16 cellular contexts compared by ENCODE assay signal in genomic region chr7:723541-723940, GRCh38. TPM values are rescaled to one million over a fixed set of nuclear protein-coding genes. Genes with fewer than 3 reads are reported as not detected.
DNase-seq lines count a peak whose midpoint lies in the region; ATAC-seq and TF ChIP-seq lines count a peak whose summit lies in the region.
"Had no signal": no experiment of that assay in that cellular context is flagged by ENCODE, and none has a peak within 500 bp of the region (broad histone marks: within the 10 kb centered on the region; RNA-seq: fewer than 3 reads in every experiment).

No MANE protein-coding gene starts in this region.

- no peak overlapping the region for H3K18ac ChIP-seq in IMR-90 (ENCODE audit: low read depth, low read length)

- no peak overlapping the region for H3K9ac ChIP-seq in IMR-90 (ENCODE audit: low read depth, low read length)

- CTCF ChIA-PET in MCF 10A (lab: Yijun Ruan, JAX) (no interaction called here), IMR-90 (lab: Yijun Ruan, JAX) (no interaction called here)

- dilution Hi-C loops in IMR-90 (cut with HindIII; ENCODE audit: low sequenced_read_pairs, unreplicated experiment): no loop called here

- WGBS in IMR-90 (ENCODE audit: extremely low coverage in 2 of 2, insufficient read length in 1 of 2), 2 experiments: 98% methylated on average over 5 of the region's 9 CpGs; no CpG with 5 or more reads in 1 of the 2 experiments

- H3K27me3 Mint-ChIP-seq in MCF 10A (ENCODE audit: insufficient read depth, unreplicated experiment): no peaks in the 10 kb centered on the region

- H3K4ac ChIP-seq in IMR-90 (ENCODE audit: low read depth, low read length): no peak overlapping the region

- no peak overlapping the region for H4K5ac ChIP-seq in IMR-90 (ENCODE audit: low read depth, low read length)

- no TSS peak for BruUV-seq in MCF 10A (replicated peaks; lab: Mats Ljungman, UMichigan)
- BruUV-seq in IMR-90 (replicated peaks; lab: Mats Ljungman, UMichigan): no TSS peak

- H3K36me3 Mint-ChIP-seq in MCF 10A (ENCODE audit: insufficient read depth, unreplicated experiment): peaks cover 27% of the 10 kb centered on the region

- no peak for ATAC-seq in IMR-90 (ENCODE audit: low read depth)
- no peak for ATAC-seq in GM21423 (IDR thresholded peaks at IDR 0.05; ENCODE audit: unreplicated experiment)
- no peak for ATAC-seq in HG03108 (IDR thresholded peaks at IDR 0.05; ENCODE audit: unreplicated experiment)
- ATAC-seq: A549; CD8-positive, alpha-beta T cell; GM23338; HepG2 had no signal

- H2AK5ac ChIP-seq in IMR-90 (ENCODE audit: low read depth, low read length): no peak overlapping the region

- H2BK5ac ChIP-seq in IMR-90 (ENCODE audit: low read depth, low read length, poor library complexity, severe bottlenecking): no peak overlapping the region

- H4K8ac ChIP-seq in IMR-90 (ENCODE audit: low read depth in 2 of 2, low read length in 2 of 2): no peak overlapping the region

- no peak overlapping the region for H2BK20ac ChIP-seq in IMR-90 (ENCODE audit: low read depth, low read length)

- TF ChIP-seq CTCF in MCF 10A (IDR thresholded peaks at IDR 0.05; ENCODE audit: unreplicated experiment): no peak
- no peak for TF ChIP-seq CTCF in breast epithelium (IDR thresholded peaks at IDR 0.05)
- no peak for TF ChIP-seq CTCF in IMR-90 (conservative IDR thresholded peaks at IDR 0.05; ENCODE audit: low read depth, low read length)

- H3K9me3 Mint-ChIP-seq in MCF 10A (ENCODE audit: unreplicated experiment): no peaks in the 10 kb centered on the region
- H3K9me3 Mint-ChIP-seq: CD8-positive, alpha-beta T cell had no signal

- H3K14ac ChIP-seq in IMR-90 (replicated peaks; ENCODE audit: low read depth, low read length): no peak overlapping the region

- peaks cover 2% of the 10 kb centered on the region; the same call in 1 of the 2 replicates for H3K9me1 ChIP-seq in IMR-90 (ENCODE audit: insufficient read depth, low read length)

- TF ChIP-seq RAD21 in IMR-90 (IDR thresholded peaks at IDR 0.05; ENCODE audit: low read length): no peak

- POLR2A ChIA-PET in MCF 10A (lab: Yijun Ruan, JAX): no interaction called here
- POLR2A ChIA-PET in IMR-90 (lab: Charles Lee; ENCODE audit: unreplicated experiment): no interaction called here

- H3K79me1 ChIP-seq in IMR-90 (ENCODE audit: low read depth in 1 of 2, low read length in 2 of 2): peaks cover 13 to 29% of the 10 kb centered on the region in 2 experiments

- no peaks in the 10 kb centered on the region for H3K27me3 ChIP-seq in breast epithelium
- no peaks in the 10 kb centered on the region for H3K27me3 ChIP-seq in IMR-90 (ENCODE audit: control insufficient read depth, insufficient read depth, low read length)
- H3K27me3 ChIP-seq: BE2C had no signal

- H3K4me1 Mint-ChIP-seq in MCF 10A (ENCODE audit: insufficient read depth, unreplicated experiment): peaks cover 31% of the 10 kb centered on the region

- no peak for TF ChIP-seq POLR2A in breast epithelium (IDR thresholded peaks at IDR 0.05)
- no peak for TF ChIP-seq POLR2A in IMR-90 (IDR thresholded peaks at IDR 0.05; ENCODE audit: low read depth, low read length)

- H3K4me3 ChIP-seq in breast epithelium (no peak overlapping the region), IMR-90 (ENCODE audit: insufficient read depth, low read depth, low read length) (no peak overlapping the region)
- H3K4me3 ChIP-seq: A549, GM23338 had no signal

- H3K23ac ChIP-seq in IMR-90 (ENCODE audit: low read depth, low read length): no peak overlapping the region

- H3K27ac Mint-ChIP-seq in MCF 10A (ENCODE audit: low read depth, unreplicated experiment): peak overlapping the region; percentile 16
- H3K27ac Mint-ChIP-seq: CD8-positive, alpha-beta T cell; GM23338; H9 had no signal

- H3K56ac ChIP-seq in IMR-90 (ENCODE audit: extremely low read depth, insufficient read depth, low read length): no peak overlapping the region

- in situ Hi-C loops in IMR-90 (cut with MboI; ENCODE audit: low sequenced_read_pairs): no loop called here

- H3K4me1 ChIP-seq in breast epithelium (peaks cover 4 to 8% of the 10 kb centered on the region in 2 donors), IMR-90 (ENCODE audit: control insufficient read depth, insufficient read depth, low read length) (peaks cover 17% of the 10 kb centered on the region)
- H3K4me1 ChIP-seq: BE2C had no signal

- H3K4me2 ChIP-seq in IMR-90 (ENCODE audit: low read depth, low read length): no peak overlapping the region
- H3K4me2 ChIP-seq: A549, GM23338 had no signal

- no peaks in the 10 kb centered on the region for H3K9me3 ChIP-seq in breast epithelium
- H3K9me3 ChIP-seq in IMR-90 (ENCODE audit: control insufficient read depth, insufficient read depth, low read length): peaks cover 2% of the 10 kb centered on the region; the same call in 1 of the 2 replicates

- H2BK15ac ChIP-seq in IMR-90 (ENCODE audit: low read depth, low read length): no peak overlapping the region

- peak overlapping the region; percentile 31 for H2AK9ac ChIP-seq in IMR-90 (replicated peaks; ENCODE audit: low read depth, low read length, poor library complexity)

- DNase-seq in MCF 10A (ENCODE audit: unreplicated experiment) (no peak), breast epithelium (ENCODE audit: low spot score in 2 of 2) (no peak), IMR-90 (no peak), posterior vena cava (ENCODE audit: low spot score) (peak; percentile 30), ureter (ENCODE audit: low spot score) (peak; percentile 38)
- DNase-seq: BE2C, COR-L47, DMS53, H9 had no signal

- no peak overlapping the region for H2BK120ac ChIP-seq in IMR-90 (ENCODE audit: low read depth, low read length)

- H4K91ac ChIP-seq in IMR-90 (ENCODE audit: insufficient read depth, low read depth, low read length): no peak overlapping the region

- H4K20me1 ChIP-seq in IMR-90 (ENCODE audit: insufficient read depth, low read length): peaks cover 3% of the 10 kb centered on the region

- no peak overlapping the region for H3K4me3 Mint-ChIP-seq in MCF 10A (ENCODE audit: unreplicated experiment)
- H3K4me3 Mint-ChIP-seq: CD14-positive monocyte; CD8-positive, alpha-beta T cell; H9 had no signal

- no peak overlapping the region for H3K27ac ChIP-seq in breast epithelium
- no peak overlapping the region for H3K27ac ChIP-seq in IMR-90 (ENCODE audit: insufficient read depth, low read length)
- H3K27ac ChIP-seq: A549 had no signal

- intact Hi-C loops in MCF 10A (cut with micrococcal nuclease) (no loop called here), breast epithelium (cut with DNase I; ENCODE audit: low total_unique reads) (no loop called here), IMR-90 (cut with micrococcal nuclease) (no loop called here), posterior vena cava (cut with DNase I) (no loop called here)

- no peak overlapping the region for H2AFZ ChIP-seq in IMR-90 (replicated peaks; ENCODE audit: low read length, poor library complexity)
- H2AFZ ChIP-seq: GM23338 had no signal

- H3K36me3 ChIP-seq in breast epithelium (no peaks in the 10 kb centered on the region), IMR-90 (ENCODE audit: control insufficient read depth, insufficient read depth, low read length) (peaks cover 3% of the 10 kb centered on the region; the same call in 1 of the 2 replicates)
- H3K36me3 ChIP-seq: BE2C had no signal

TF ChIP-seq in IMR-90, 13 proteins besides CTCF, POLR2A, EP300 and RAD21:
- TF ChIP-seq BHLHE40 (IDR thresholded peaks at IDR 0.05; ENCODE audit: low read depth, low read length) (no peak), MXI1 (IDR thresholded peaks at IDR 0.05; ENCODE audit: borderline replicate concordance, low read depth, low read length) (no peak), MAZ (IDR thresholded peaks at IDR 0.05; ENCODE audit: borderline replicate concordance, low read depth, low read length) (no peak), USF2 (IDR thresholded peaks at IDR 0.05; ENCODE audit: low read depth, low read length) (no peak), FOS (IDR thresholded peaks at IDR 0.05; ENCODE audit: low read depth, low read length) (no peak), CHD1 (IDR thresholded peaks at IDR 0.05; ENCODE audit: low read depth, low read length) (no peak)

RNA-seq across cellular contexts. Expression of gene DNAAF5, which starts 3.0 kb away (rescaled TPM):
- total RNA-seq in MCF 10A (2022) (35.6 and 37.6 TPM in 2 replicates), breast epithelium (10 to 100 TPM; 14.1 to 29.8 (median 23.6) TPM), IMR-90 (2012; rRNA removed) (12.4 and 13.9 TPM in 2 replicates), posterior vena cava (10 to 100 TPM; 12.6 to 16.9 TPM), ureter (35.1 TPM)
- 32.6 and 36.1 TPM in 2 replicates for polyA plus RNA-seq in IMR-90 (2012; rRNA removed)
- 31.6 and 49.2 TPM in 2 replicates for polyA plus RNA-seq in IMR-90 (2012; cell fraction: cytosol; rRNA removed)
- polyA plus RNA-seq in IMR-90 (2012; cell fraction: nucleus; rRNA removed; ENCODE audit: low replicate concordance): 25.7 and 57.6 TPM in 2 replicates

RNA-seq across cellular contexts. Expression of gene PRKAR1B, which starts 3.5 kb away (rescaled TPM):
- total RNA-seq in MCF 10A (2022): 25.4 and 31.5 TPM in 2 replicates
- total RNA-seq in breast epithelium: 10 to 100 TPM in 1 of 3 donors, 1 to 10 TPM in 2; 3.7 to 10.5 (median 7.9) TPM
- total RNA-seq in IMR-90 (2012; rRNA removed): 14.7 and 15.2 TPM in 2 replicates
- 19.8 and 20.2 TPM in 2 replicates for polyA plus RNA-seq in IMR-90 (2012; rRNA removed)
- 12.5 and 20.6 TPM in 2 replicates for polyA plus RNA-seq in IMR-90 (2012; cell fraction: cytosol; rRNA removed)
- 21.9 and 29.1 TPM in 2 replicates for polyA plus RNA-seq in IMR-90 (2012; cell fraction: nucleus; rRNA removed; ENCODE audit: low replicate concordance)
- 10 to 100 TPM; 10.1 TPM for total RNA-seq in posterior vena cava
- total RNA-seq in ureter: 20.5 TPM

Comparison
In these comparisons a context has a peak if more than half of its experiments do, and no peak if none do; other contexts are left out.
1. DNase-seq: peak in posterior vena cava (single experiment) and ureter (single experiment); none in MCF 10A (single experiment), breast epithelium (0 of 2) and IMR-90 (single experiment).